ENCODE assay signal across 35 cellular contexts in the genomic region with DNA sequence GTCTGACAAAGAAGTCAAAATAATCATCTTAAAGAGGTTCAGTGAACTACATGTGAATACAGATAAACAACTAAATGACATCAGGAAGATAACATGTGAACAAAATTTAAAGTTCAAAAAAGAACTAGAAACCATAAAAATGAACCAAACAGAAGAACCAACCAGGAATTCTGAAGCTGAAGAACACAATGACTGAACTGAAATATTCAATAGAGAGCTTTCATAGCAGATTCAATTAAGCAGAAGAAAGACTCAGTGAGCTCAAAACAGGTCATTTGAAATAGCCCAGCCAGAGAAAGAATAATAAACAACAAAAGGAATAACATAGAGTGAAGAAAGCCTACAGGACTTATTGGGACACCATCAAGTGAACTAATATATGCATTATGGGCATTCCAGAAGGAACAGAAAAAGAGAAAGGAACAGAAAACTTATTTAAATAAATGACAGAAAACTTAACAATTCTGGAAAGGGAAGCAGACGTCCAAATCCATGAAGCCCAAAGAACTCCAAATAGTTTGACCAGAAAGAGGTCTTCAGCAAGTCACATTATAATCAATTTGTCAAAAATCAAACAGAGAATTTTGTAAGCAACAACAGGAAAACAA. TPM values are rescaled to one million over a fixed set of nuclear protein-coding genes. Genes with fewer than 3 reads are reported as not detected.
DNase-seq lines count a peak whose midpoint lies in the region; ATAC-seq, FAIRE-seq and TF ChIP-seq lines count a peak whose summit lies in the region.
"Had no signal": no experiment of that assay in that cellular context is flagged by ENCODE, and none has a peak within 500 bp of the region (broad histone marks: within the 10 kb centered on the region; RNA-seq: fewer than 3 reads in every experiment).

No MANE protein-coding gene starts in this region.

- H3K27me3 Mint-ChIP-seq in CD14-positive monocyte (ENCODE audit: low read depth in 3 of 3) (peaks cover 0 to 2% (median 0%) of the 10 kb centered on the region in 3 donors), astrocyte (ENCODE audit: low read depth, unreplicated experiment) (no peaks in the 10 kb centered on the region)

- H3F3A ChIP-seq in PC-3 (ENCODE audit: low read length, unreplicated experiment) = no peaks in the 10 kb centered on the region

- no TSS peak for BruUV-seq in PC-3 (replicated peaks; lab: Mats Ljungman, UMichigan)

- TF ChIP-seq CTCF in CD14-positive monocyte (IDR thresholded peaks at IDR 0.05) (no peak), HEK293 (tag by site-specific recombination; IDR thresholded peaks at IDR 0.05) (no peak), astrocyte (IDR thresholded peaks at IDR 0.05; ENCODE audit: insufficient read depth, low read depth, low read length) (no peak), left ventricle myocardium inferior (IDR thresholded peaks at IDR 0.05; ENCODE audit: borderline replicate concordance) (no peak), PC-3 (conservative IDR thresholded peaks at IDR 0.05; ENCODE audit: low read depth, low read length) (no peak)

- H3K36me3 Mint-ChIP-seq in CD14-positive monocyte = peaks cover 0 to 3% of the 10 kb centered on the region in 2 donors
- no peaks in the 10 kb centered on the region for H3K36me3 Mint-ChIP-seq in astrocyte (ENCODE audit: low read depth, unreplicated experiment)
- H3K36me3 Mint-ChIP-seq: CD4-positive, CD25-positive, alpha-beta regulatory T cell; CD8-positive, alpha-beta memory T cell; CD8-positive, alpha-beta T cell had no signal

- DNase-seq in CD14-positive monocyte (ENCODE audit: low spot score) (no peak), GM12892 (ENCODE audit: insufficient read length) (no peak), astrocyte (ENCODE audit: low read depth) (no peak), left ventricle myocardium inferior (no peak), PC-3 (no peak)
- DNase-seq: 8988T; ACHN; AML-193; BE2C; C1 segment of cervical spinal cord; Caco-2; Calu3; CD4-positive, alpha-beta memory T cell; CD4-positive, alpha-beta T cell; CD4-positive, CD25-positive, alpha-beta regulatory T cell; CD8-positive, alpha-beta memory T cell; CD8-positive, alpha-beta T cell; COR-L47; DMS 273 treated with DMSO at 0.1 percent for 48 hours; DMS153; DMS79; DMS79 treated with DMSO at 0.1 percent for 48 hours; DND-41; EL had no signal

- H3K27ac ChIP-seq in HEK293 (ENCODE audit: extremely low read depth, low read depth, low read length) (no peak overlapping the region), astrocyte (ENCODE audit: low read depth, low read length) (no peak overlapping the region), left ventricle myocardium inferior (replicated peaks) (no peak overlapping the region), PC-3 (ENCODE audit: low read length) (no peak overlapping the region)
- H3K27ac ChIP-seq: 22Rv1, A549, BLaER1, C4-2B had no signal

- H3K9me3 ChIP-seq in HEK293 (ENCODE audit: control insufficient read depth, insufficient read depth, low read depth, low read length) (no peaks in the 10 kb centered on the region), astrocyte (ENCODE audit: insufficient read depth, low read depth, low read length) (no peaks in the 10 kb centered on the region), left ventricle myocardium inferior (replicated peaks) (peaks cover 24% of the 10 kb centered on the region), PC-3 (ENCODE audit: low read length) (no peaks in the 10 kb centered on the region)
- H3K9me3 ChIP-seq: A549, BE2C had no signal

- H2AFZ ChIP-seq in astrocyte (ENCODE audit: low read depth, low read length) (no peak overlapping the region), PC-3 (ENCODE audit: low read length) (no peak overlapping the region)

- ATAC-seq in HG03139 (IDR thresholded peaks at IDR 0.05; ENCODE audit: unreplicated experiment) (no peak), PC-3 (no peak), GM18868 (IDR thresholded peaks at IDR 0.05; ENCODE audit: unreplicated experiment) (no peak)
- ATAC-seq: A549; CD8-positive, alpha-beta T cell had no signal

- peaks cover 4% of the 10 kb centered on the region for H3K27me3 ChIP-seq in astrocyte (ENCODE audit: insufficient read depth, low read length)
- no peaks in the 10 kb centered on the region for H3K27me3 ChIP-seq in left ventricle myocardium inferior (ENCODE audit: low read depth)
- peaks cover 22% of the 10 kb centered on the region for H3K27me3 ChIP-seq in PC-3 (ENCODE audit: low read length)
- H3K27me3 ChIP-seq: BE2C; BLaER1; BLaER1 treated with 17β-estradiol and CSF1 and Interleukin-3, amounts not matched to agents 10 nM and 100 nM had no signal

- CTCF ChIA-PET in HEK293 (lab: Yijun Ruan, JAX) (no interaction called here), PC-3 (lab: Charles Lee) (interaction anchor here (0.6 kb wide), 1 partner anchor 14 kb away, joined by 3 read pairs; no protein-coding TSS in a partner anchor)

- POLR2A ChIA-PET in HEK293 (lab: Yijun Ruan, JAX) = no interaction called here
- POLR2A ChIA-PET in PC-3 (lab: Charles Lee; ENCODE audit: unreplicated experiment) = no interaction called here

- H3K9me3 Mint-ChIP-seq in CD14-positive monocyte = peaks cover 6 to 15% (median 12%) of the 10 kb centered on the region in 7 donors
- peaks cover 8% of the 10 kb centered on the region for H3K9me3 Mint-ChIP-seq in astrocyte (ENCODE audit: unreplicated experiment)

- H3K4me1 ChIP-seq in HEK293 (ENCODE audit: control insufficient read depth, insufficient read depth, low read length) (no peaks in the 10 kb centered on the region), astrocyte (ENCODE audit: insufficient read depth, low read length) (no peaks in the 10 kb centered on the region), left ventricle myocardium inferior (no peaks in the 10 kb centered on the region), PC-3 (ENCODE audit: insufficient read depth, low read length) (no peaks in the 10 kb centered on the region)
- H3K4me1 ChIP-seq: A549, BE2C, BLaER1, Caco-2 had no signal

- intact Hi-C loops in CD14-positive monocyte (cut with micrococcal nuclease) (no loop called here), left ventricle myocardium inferior (cut with micrococcal nuclease) (no loop called here), PC-3 (cut with micrococcal nuclease) (no loop called here)

- H3K79me2 ChIP-seq in astrocyte (ENCODE audit: insufficient read depth, low read length) = no peaks in the 10 kb centered on the region
- no peaks in the 10 kb centered on the region for H3K79me2 ChIP-seq in PC-3 (ENCODE audit: low read length)

- H3K36me3 ChIP-seq in HEK293 (ENCODE audit: control insufficient read depth in 2 of 2, insufficient read depth in 1 of 2, low read length in 2 of 2) (no peaks in the 10 kb centered on the region), astrocyte (ENCODE audit: insufficient read depth, low read length) (no peaks in the 10 kb centered on the region), left ventricle myocardium inferior (no peaks in the 10 kb centered on the region), PC-3 (ENCODE audit: low read depth, low read length) (no peaks in the 10 kb centered on the region)
- H3K36me3 ChIP-seq: BE2C; BLaER1; BLaER1 treated with 17β-estradiol and CSF1 and Interleukin-3, amounts not matched to agents 10 nM and 100 nM had no signal

- no peaks in the 10 kb centered on the region for H3K9me2 ChIP-seq in PC-3 (replicated peaks; ENCODE audit: low read length)

- TF ChIP-seq POLR2A in GM12892 (IDR thresholded peaks at IDR 0.05; ENCODE audit: low read depth, low read length) = no peak

- H3K4me2 ChIP-seq in astrocyte (ENCODE audit: low read length) (no peak overlapping the region), PC-3 (ENCODE audit: low read length) (no peak overlapping the region)
- H3K4me2 ChIP-seq: A549, BLaER1 had no signal

- H4K20me1 ChIP-seq in astrocyte (ENCODE audit: insufficient read depth, low read length) = no peaks in the 10 kb centered on the region
- H4K20me1 ChIP-seq in PC-3 (ENCODE audit: low read length) = no peaks in the 10 kb centered on the region
- H4K20me1 ChIP-seq: BLaER1; BLaER1 treated with 17β-estradiol and CSF1 and Interleukin-3, amounts not matched to agents 10 nM and 100 nM had no signal

- no peak overlapping the region for H3K4me3 Mint-ChIP-seq in CD14-positive monocyte
- no peak overlapping the region for H3K4me3 Mint-ChIP-seq in astrocyte (ENCODE audit: unreplicated experiment)
- H3K4me3 Mint-ChIP-seq: B cell; CD4-positive, alpha-beta memory T cell; CD4-positive, alpha-beta T cell; CD4-positive, CD25-positive, alpha-beta regulatory T cell; CD8-positive, alpha-beta memory T cell; CD8-positive, alpha-beta T cell had no signal

- H3K4me1 Mint-ChIP-seq in CD14-positive monocyte = no peaks in the 10 kb centered on the region
- H3K4me1 Mint-ChIP-seq in astrocyte (ENCODE audit: low read depth, unreplicated experiment) = no peaks in the 10 kb centered on the region
- H3K4me1 Mint-ChIP-seq: B cell; CD4-positive, alpha-beta memory T cell; CD4-positive, CD25-positive, alpha-beta regulatory T cell; CD8-positive, alpha-beta memory T cell had no signal

- FAIRE-seq in GM12892 (lab: Jason Lieb, UNC) = peak; percentile 21
- FAIRE-seq in astrocyte (lab: Jason Lieb, UNC) = peak; percentile 23
- FAIRE-seq: A204.1, A549, D721Med had no signal

- H3K4me3 ChIP-seq in HEK293 (ENCODE audit: low read depth, low read length) = no peak overlapping the region
- no peak overlapping the region for H3K4me3 ChIP-seq in astrocyte (ENCODE audit: insufficient read depth, low read depth, low read length)
- H3K4me3 ChIP-seq in left ventricle myocardium inferior = no peak overlapping the region
- H3K4me3 ChIP-seq in PC-3 (ENCODE audit: low read length) = no peak overlapping the region
- H3K4me3 ChIP-seq: A549; BLaER1; BLaER1 treated with 17β-estradiol and CSF1 and Interleukin-3, amounts not matched to agents 10 nM and 100 nM had no signal

- H3K9ac ChIP-seq in astrocyte (ENCODE audit: low read length) = no peak overlapping the region
- H3K9ac ChIP-seq in PC-3 (ENCODE audit: low read length) = no peak overlapping the region
- H3K9ac ChIP-seq: BLaER1; BLaER1 treated with 17β-estradiol and CSF1 and Interleukin-3, amounts not matched to agents 10 nM and 100 nM had no signal

- peak overlapping the region in 5 of 7 donors; percentile 34 to 68 (median 59) for H3K27ac Mint-ChIP-seq in CD14-positive monocyte
- H3K27ac Mint-ChIP-seq in astrocyte (ENCODE audit: unreplicated experiment) = no peak overlapping the region
- H3K27ac Mint-ChIP-seq: B cell; CD4-positive, alpha-beta memory T cell; CD4-positive, alpha-beta T cell; CD4-positive, CD25-positive, alpha-beta regulatory T cell; CD8-positive, alpha-beta memory T cell; CD8-positive, alpha-beta T cell had no signal

TF ChIP-seq in HEK293, 187 proteins besides CTCF, POLR2A, EP300 and RAD21:
- TF ChIP-seq TRIM28 (IDR thresholded peaks at IDR 0.05; ENCODE audit: borderline replicate concordance, low read length) (0 out of 2 replicates have a peak, but pooled peaks have one; percentile 77), SETDB1 (IDR thresholded peaks at IDR 0.05; ENCODE audit: insufficient read length, low read length) (peak; percentile 95), SP7 (tag by site-specific recombination; IDR thresholded peaks at IDR 0.05) (no peak)
TF ChIP-seq in HEK293: peak in this region for 2.

RNA-seq across cellular contexts. Expression of a gene that starts 11.0 kb away (rescaled TPM):
- 10 to 100 TPM; 62.0 to 65.2 TPM for polyA plus RNA-seq in CD14-positive monocyte
- polyA plus RNA-seq in GM12892 (2012; ENCODE audit: missing spikeins) = 7.9 TPM
- total RNA-seq in astrocyte (25.7 and 28.3 TPM in 2 replicates), left ventricle myocardium inferior (7.1 TPM), PC-3 (2014; rRNA removed) (10.5 and 21.3 TPM in 2 replicates)
